Comparison of ENCODE assay signal across 1 cellular context in the genomic region with DNA sequence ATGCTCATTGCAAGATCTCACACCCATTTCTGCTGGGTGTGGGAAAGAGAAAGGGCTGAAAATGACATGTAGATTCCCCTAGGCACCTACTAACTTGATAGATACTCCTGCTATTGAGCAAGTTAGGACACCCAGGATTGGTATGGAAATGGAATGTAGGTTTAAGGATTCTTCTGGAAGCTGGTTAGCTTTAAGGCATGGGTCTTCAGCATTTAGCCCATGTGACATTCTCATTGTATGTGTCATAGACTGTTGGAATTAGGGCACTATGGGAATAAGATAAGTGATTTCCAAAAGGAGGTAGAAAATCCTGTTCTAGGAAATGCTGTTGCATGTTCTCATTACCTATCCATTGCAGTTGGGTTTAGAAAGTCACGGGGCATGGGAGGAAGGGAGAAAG.
TF ChIP-seq lines count a peak whose summit lies in the region.

No MANE protein-coding gene starts in this region.

TF ChIP-seq in GM23338, 12 proteins besides CTCF, POLR2A, EP300 and RAD21 (continued from another document):
- TF ChIP-seq, protein P1, sequence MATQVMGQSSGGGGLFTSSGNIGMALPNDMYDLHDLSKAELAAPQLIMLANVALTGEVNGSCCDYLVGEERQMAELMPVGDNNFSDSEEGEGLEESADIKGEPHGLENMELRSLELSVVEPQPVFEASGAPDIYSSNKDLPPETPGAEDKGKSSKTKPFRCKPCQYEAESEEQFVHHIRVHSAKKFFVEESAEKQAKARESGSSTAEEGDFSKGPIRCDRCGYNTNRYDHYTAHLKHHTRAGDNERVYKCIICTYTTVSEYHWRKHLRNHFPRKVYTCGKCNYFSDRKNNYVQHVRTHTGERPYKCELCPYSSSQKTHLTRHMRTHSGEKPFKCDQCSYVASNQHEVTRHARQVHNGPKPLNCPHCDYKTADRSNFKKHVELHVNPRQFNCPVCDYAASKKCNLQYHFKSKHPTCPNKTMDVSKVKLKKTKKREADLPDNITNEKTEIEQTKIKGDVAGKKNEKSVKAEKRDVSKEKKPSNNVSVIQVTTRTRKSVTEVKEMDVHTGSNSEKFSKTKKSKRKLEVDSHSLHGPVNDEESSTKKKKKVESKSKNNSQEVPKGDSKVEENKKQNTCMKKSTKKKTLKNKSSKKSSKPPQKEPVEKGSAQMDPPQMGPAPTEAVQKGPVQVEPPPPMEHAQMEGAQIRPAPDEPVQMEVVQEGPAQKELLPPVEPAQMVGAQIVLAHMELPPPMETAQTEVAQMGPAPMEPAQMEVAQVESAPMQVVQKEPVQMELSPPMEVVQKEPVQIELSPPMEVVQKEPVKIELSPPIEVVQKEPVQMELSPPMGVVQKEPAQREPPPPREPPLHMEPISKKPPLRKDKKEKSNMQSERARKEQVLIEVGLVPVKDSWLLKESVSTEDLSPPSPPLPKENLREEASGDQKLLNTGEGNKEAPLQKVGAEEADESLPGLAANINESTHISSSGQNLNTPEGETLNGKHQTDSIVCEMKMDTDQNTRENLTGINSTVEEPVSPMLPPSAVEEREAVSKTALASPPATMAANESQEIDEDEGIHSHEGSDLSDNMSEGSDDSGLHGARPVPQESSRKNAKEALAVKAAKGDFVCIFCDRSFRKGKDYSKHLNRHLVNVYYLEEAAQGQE (IDR thresholded peaks at IDR 0.05; ENCODE audit: unreplicated experiment), result no peak
- TF ChIP-seq POLR2AphosphoS5 (IDR thresholded peaks at IDR 0.05; ENCODE audit: low read depth) (no peak), JUNB (IDR thresholded peaks at IDR 0.05; ENCODE audit: unreplicated experiment) (no peak), EZH2phosphoT487 (IDR thresholded peaks at IDR 0.05; ENCODE audit: unreplicated experiment) (no peak)
- TF ChIP-seq, protein P2, sequence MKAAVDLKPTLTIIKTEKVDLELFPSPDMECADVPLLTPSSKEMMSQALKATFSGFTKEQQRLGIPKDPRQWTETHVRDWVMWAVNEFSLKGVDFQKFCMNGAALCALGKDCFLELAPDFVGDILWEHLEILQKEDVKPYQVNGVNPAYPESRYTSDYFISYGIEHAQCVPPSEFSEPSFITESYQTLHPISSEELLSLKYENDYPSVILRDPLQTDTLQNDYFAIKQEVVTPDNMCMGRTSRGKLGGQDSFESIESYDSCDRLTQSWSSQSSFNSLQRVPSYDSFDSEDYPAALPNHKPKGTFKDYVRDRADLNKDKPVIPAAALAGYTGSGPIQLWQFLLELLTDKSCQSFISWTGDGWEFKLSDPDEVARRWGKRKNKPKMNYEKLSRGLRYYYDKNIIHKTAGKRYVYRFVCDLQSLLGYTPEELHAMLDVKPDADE (IDR thresholded peaks at IDR 0.05), result no peak
